ENCODE assay signal across 9 cellular contexts in the genomic region with DNA sequence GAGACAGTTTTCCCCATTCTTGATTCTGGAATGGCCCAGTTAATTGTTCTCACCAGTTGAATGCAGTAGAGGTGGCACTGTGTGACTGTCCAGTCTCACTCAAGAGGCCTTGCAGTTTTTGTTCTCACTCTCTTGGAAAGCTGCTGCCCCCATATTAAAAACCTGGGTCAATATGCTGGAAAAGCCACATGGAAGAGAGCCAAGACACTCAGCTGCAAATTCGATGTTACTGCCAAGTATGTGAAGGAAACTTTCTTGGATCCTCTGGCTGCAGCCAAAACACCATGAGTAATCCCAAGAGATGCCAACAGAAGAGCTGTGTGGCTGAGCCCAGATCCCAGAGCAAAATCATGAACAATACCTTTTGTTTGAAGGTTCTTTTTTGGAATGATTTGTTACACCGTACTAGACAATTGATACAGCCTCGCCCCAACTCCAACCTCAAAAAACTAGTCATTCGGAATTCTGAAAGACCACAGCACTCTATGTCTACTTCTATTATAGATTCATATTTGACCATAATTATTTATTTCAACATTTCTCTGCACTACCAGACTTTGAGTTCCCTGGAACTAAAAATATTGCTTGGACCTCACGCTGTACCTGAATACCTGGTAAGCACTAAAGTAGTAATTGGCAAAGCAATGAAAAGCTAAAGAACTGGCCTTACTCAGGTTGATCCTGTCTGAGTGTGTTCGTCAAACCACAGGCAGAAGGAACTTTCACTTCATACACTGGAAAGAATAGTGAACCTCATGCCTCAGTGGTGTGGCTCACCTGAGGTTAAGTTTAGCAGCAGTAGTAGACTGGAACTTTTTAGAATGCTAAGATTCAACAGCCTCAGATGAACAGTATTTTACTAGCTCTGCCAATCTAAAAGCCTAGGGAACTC.
A peak's percentile ranks its signal among the peaks of the same experiment; 100 is the strongest.
DNase-seq lines count a peak whose midpoint lies in the region; ATAC-seq and TF ChIP-seq lines count a peak whose summit lies in the region.
"Had no signal": no experiment of that assay in that cellular context is flagged by ENCODE, and none has a peak within 500 bp of the region (broad histone marks: within the 10 kb centered on the region; RNA-seq: fewer than 3 reads in every experiment).

No MANE protein-coding gene starts in this region.

- no peaks in the 10 kb centered on the region for H3F3A ChIP-seq in GM23338 (replicated peaks; ENCODE audit: low read depth)

- H3K4me3 Mint-ChIP-seq in stimulated activated naive CD8-positive, alpha-beta T cell treated with anti-CD3 and anti-CD28 coated beads, Interleukin-15, amount 100 ng/mL, for 72 hours, result no peak overlapping the region
- H3K4me3 Mint-ChIP-seq in GM23338, result no peak overlapping the region

- no peaks in the 10 kb centered on the region for H3K79me2 ChIP-seq in GM23338 (replicated peaks; ENCODE audit: insufficient read depth)

- H3K4me1 Mint-ChIP-seq in stimulated activated naive CD8-positive, alpha-beta T cell treated with anti-CD3 and anti-CD28 coated beads, Interleukin-15, amount 100 ng/mL, for 72 hours, result peaks cover 22% of the 10 kb centered on the region
- no peaks in the 10 kb centered on the region for H3K4me1 Mint-ChIP-seq in GM23338

- peaks cover 6% of the 10 kb centered on the region for H3K9me3 ChIP-seq in adipocyte (ENCODE audit: control insufficient read depth, low read length)
- H3K9me3 ChIP-seq in right cardiac atrium (ENCODE audit: control insufficient read depth, low read length), result no peaks in the 10 kb centered on the region

- peaks cover 16 to 18% of the 10 kb centered on the region in 2 donors for H3K9me3 Mint-ChIP-seq in stimulated activated naive CD8-positive, alpha-beta T cell treated with anti-CD3 and anti-CD28 coated beads, Interleukin-15, amount 100 ng/mL, for 72 hours
- H3K9me3 Mint-ChIP-seq in GM23338, result no peaks in the 10 kb centered on the region

- H3K4me1 ChIP-seq in adipocyte (ENCODE audit: control insufficient read depth, insufficient read depth, low read length) (peaks cover 54% of the 10 kb centered on the region), right cardiac atrium (ENCODE audit: control insufficient read depth, insufficient read depth, low read length) (peaks cover 9% of the 10 kb centered on the region), GM23338 (ENCODE audit: insufficient read depth) (no peaks in the 10 kb centered on the region)

- ATAC-seq in right cardiac atrium (peak; percentile 87 to 92), GM21367 (IDR thresholded peaks at IDR 0.05; ENCODE audit: unreplicated experiment) (no peak), GM23338 (no peak)
- peak; percentile 83 for ATAC-seq in stimulated activated naive CD8-positive, alpha-beta T cell treated with anti-CD3 and anti-CD28 coated beads, Interleukin-15, amount 100 ng/mL, for 72 hours

- no peaks in the 10 kb centered on the region for H3K36me3 Mint-ChIP-seq in GM23338 (ENCODE audit: low read depth)

- H3K4me2 ChIP-seq in GM23338, result no peak overlapping the region

- DNase-seq in HFF-Myc (ENCODE audit: extremely low read depth, low read depth) (peak; percentile 76), adipocyte (ENCODE audit: low read depth) (peak; percentile 69), right cardiac atrium (peak in 2 of 3 donors; percentile 41 to 47), NAMALWA (ENCODE audit: low spot score) (no peak), GM23338 (ENCODE audit: low spot score) (no peak)
- no peak for DNase-seq in stimulated activated naive CD8-positive, alpha-beta T cell treated with anti-CD3 and anti-CD28 coated beads, Interleukin-15, amount 100 ng/mL, for 72 hours
- no peak for DNase-seq in activated CD4-positive, CD25-positive, alpha-beta regulatory T cell treated with anti-CD3 and anti-CD28 coated beads, Interleukin-2, amount 50 U/mL, for 72 hours
- DNase-seq: kidney had no signal

- H4K20me1 ChIP-seq in GM23338 (replicated peaks; ENCODE audit: insufficient read depth), result no peaks in the 10 kb centered on the region

- H3K27ac ChIP-seq in right cardiac atrium (ENCODE audit: low read length) (peak overlapping the region; percentile 77), GM23338 (ENCODE audit: low read depth) (no peak overlapping the region)

- no peaks in the 10 kb centered on the region for H3K27me3 ChIP-seq in adipocyte (replicated peaks; ENCODE audit: control insufficient read depth, insufficient read depth, low read length)
- H3K27me3 ChIP-seq in right cardiac atrium (ENCODE audit: control insufficient read depth, insufficient read depth), result no peaks in the 10 kb centered on the region
- H3K27me3 ChIP-seq in GM23338 (ENCODE audit: insufficient read depth), result no peaks in the 10 kb centered on the region

- TF ChIP-seq CTCF in HFF-Myc (IDR thresholded peaks at IDR 0.05; ENCODE audit: low read depth, low read length, missing control alignments) (no peak), GM23338 (conservative IDR thresholded peaks at IDR 0.05; ENCODE audit: low read depth in 2 of 2) (no peak)

- H3K9me2 ChIP-seq in GM23338 (ENCODE audit: insufficient read depth), result peaks cover 11% of the 10 kb centered on the region; the same call in 1 of the 2 replicates

- no peak overlapping the region for H2AFZ ChIP-seq in GM23338

- H3K27me3 Mint-ChIP-seq in stimulated activated naive CD8-positive, alpha-beta T cell treated with anti-CD3 and anti-CD28 coated beads, Interleukin-15, amount 100 ng/mL, for 72 hours, result no peaks in the 10 kb centered on the region
- H3K27me3 Mint-ChIP-seq in GM23338 (ENCODE audit: insufficient read depth, low read depth, poor library complexity), result no peaks in the 10 kb centered on the region

- H3K27ac Mint-ChIP-seq in stimulated activated naive CD8-positive, alpha-beta T cell treated with anti-CD3 and anti-CD28 coated beads, Interleukin-15, amount 100 ng/mL, for 72 hours, result no peak overlapping the region
- H3K27ac Mint-ChIP-seq in GM23338, result no peak overlapping the region

- intact Hi-C loops in right cardiac atrium (cut with DNase I), result no loop called here

- H3K9ac ChIP-seq in adipocyte (ENCODE audit: low read length), result peak overlapping the region; percentile 72

- no peaks in the 10 kb centered on the region for H3K36me3 ChIP-seq in adipocyte (ENCODE audit: control insufficient read depth, insufficient read depth, low read length, severe bottlenecking)
- no peaks in the 10 kb centered on the region for H3K36me3 ChIP-seq in GM23338 (ENCODE audit: insufficient read depth)

- H3K4me3 ChIP-seq in HFF-Myc (replicated peaks; ENCODE audit: low read depth, low read length), result no peak overlapping the region
- H3K4me3 ChIP-seq in adipocyte (ENCODE audit: low read length), result peak overlapping the region; percentile 52
- H3K4me3 ChIP-seq in right cardiac atrium (ENCODE audit: low read length), result no peak overlapping the region
- H3K4me3 ChIP-seq in GM23338, result no peak overlapping the region

- WGBS in right cardiac atrium, result 44% methylated on average over 6 of the region's 6 CpGs

TF ChIP-seq in GM23338, 12 proteins besides CTCF, POLR2A, EP300 and RAD21 (continues in another document):
- TF ChIP-seq, protein P1, sequence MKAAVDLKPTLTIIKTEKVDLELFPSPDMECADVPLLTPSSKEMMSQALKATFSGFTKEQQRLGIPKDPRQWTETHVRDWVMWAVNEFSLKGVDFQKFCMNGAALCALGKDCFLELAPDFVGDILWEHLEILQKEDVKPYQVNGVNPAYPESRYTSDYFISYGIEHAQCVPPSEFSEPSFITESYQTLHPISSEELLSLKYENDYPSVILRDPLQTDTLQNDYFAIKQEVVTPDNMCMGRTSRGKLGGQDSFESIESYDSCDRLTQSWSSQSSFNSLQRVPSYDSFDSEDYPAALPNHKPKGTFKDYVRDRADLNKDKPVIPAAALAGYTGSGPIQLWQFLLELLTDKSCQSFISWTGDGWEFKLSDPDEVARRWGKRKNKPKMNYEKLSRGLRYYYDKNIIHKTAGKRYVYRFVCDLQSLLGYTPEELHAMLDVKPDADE (IDR thresholded peaks at IDR 0.05), result no peak
- TF ChIP-seq JUNB (IDR thresholded peaks at IDR 0.05; ENCODE audit: unreplicated experiment), result no peak

Comparison
In these comparisons a context has a peak if more than half of its experiments do, and no peak if none do; other contexts are left out.
1. DNase-seq: peak in HFF-Myc (single experiment), adipocyte (single experiment) and right cardiac atrium (2 of 3); none in stimulated activated naive CD8-positive, alpha-beta T cell treated with anti-CD3 and anti-CD28 coated beads, Interleukin-15, amount 100 ng/mL, for 72 hours (0 of 2), NAMALWA (single experiment), activated CD4-positive, CD25-positive, alpha-beta regulatory T cell treated with anti-CD3 and anti-CD28 coated beads, Interleukin-2, amount 50 U/mL, for 72 hours (single experiment) and GM23338 (single experiment).
2. ATAC-seq: peak in right cardiac atrium (2 of 2) and stimulated activated naive CD8-positive, alpha-beta T cell treated with anti-CD3 and anti-CD28 coated beads, Interleukin-15, amount 100 ng/mL, for 72 hours (single experiment); none in GM21367 (single experiment) and GM23338 (single experiment).